In the genomic region with DNA sequence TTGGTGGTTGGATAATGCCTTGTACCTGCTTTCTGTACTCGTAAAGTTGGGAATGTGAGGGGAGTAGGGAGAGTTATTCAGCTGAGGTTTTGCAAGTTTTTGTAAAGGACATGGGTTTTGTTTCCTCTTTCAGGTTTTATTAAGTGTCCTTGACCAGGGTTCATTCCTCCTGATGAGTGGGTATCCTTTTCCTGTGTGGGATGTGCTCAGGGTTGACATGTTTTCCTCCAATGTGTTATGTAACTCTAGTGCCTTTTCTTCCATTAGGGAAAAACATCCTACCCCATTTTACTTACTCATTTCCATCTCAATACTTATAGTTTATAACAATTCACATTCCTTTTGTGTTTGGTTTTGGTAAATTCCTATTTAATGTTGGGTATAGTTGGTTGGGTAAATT, we compare ENCODE assay signal across 34 cellular contexts.
"Had no signal": no experiment of that assay in that cellular context is flagged by ENCODE, and none has a peak within 500 bp of the region (broad histone marks: within the 10 kb centered on the region; RNA-seq: fewer than 3 reads in every experiment).

No MANE protein-coding gene starts in this region.

- H3K36me3 ChIP-seq: MG63 had no signal

- H3K9me3 ChIP-seq: MG63 had no signal

- H3K4me3 ChIP-seq: MG63 had no signal

- DNase-seq: Karpas-422, Kasumi-1, MG63, MM.1S, MV-4-11, NCI-H1048, NCI-H1092, NCI-H1092 treated with DMSO at 0.1 percent for 48 hours, NCI-H1105, NCI-H1105 treated with DMSO at 0.1 percent for 48 hours, NCI-H1417, NCI-H1417 treated with DMSO at 0.1 percent for 48 hours, NCI-H1436, NCI-H1436 treated with DMSO at 0.1 percent for 48 hours, NCI-H146, NCI-H1694, NCI-H1694 treated with DMSO at 0.1 percent for 48 hours, NCI-H187, NCI-H187 treated with DMSO at 0.1 percent for 48 hours, NCI-H1930, NCI-H2029, NCI-H2029 treated with DMSO at 0.1 percent for 48 hours, NCI-H2081, NCI-H2081 treated with DMSO at 0.1 percent for 48 hours, NCI-H2107, NCI-H2171, NCI-H2171 treated with DMSO at 0.1 percent for 48 hours, NCI-H2227 treated with DMSO at 0.1 percent for 48 hours, NCI-H226, NCI-H345, NCI-H446, NCI-H446 treated with DMSO at 0.1 percent for 48 hours, NCI-H510A, NCI-H510A treated with DMSO at 0.1 percent for 48 hours had no signal

- H3K27me3 ChIP-seq: MG63 had no signal
